15 cellular contexts compared by ENCODE assay signal in the genomic region with DNA sequence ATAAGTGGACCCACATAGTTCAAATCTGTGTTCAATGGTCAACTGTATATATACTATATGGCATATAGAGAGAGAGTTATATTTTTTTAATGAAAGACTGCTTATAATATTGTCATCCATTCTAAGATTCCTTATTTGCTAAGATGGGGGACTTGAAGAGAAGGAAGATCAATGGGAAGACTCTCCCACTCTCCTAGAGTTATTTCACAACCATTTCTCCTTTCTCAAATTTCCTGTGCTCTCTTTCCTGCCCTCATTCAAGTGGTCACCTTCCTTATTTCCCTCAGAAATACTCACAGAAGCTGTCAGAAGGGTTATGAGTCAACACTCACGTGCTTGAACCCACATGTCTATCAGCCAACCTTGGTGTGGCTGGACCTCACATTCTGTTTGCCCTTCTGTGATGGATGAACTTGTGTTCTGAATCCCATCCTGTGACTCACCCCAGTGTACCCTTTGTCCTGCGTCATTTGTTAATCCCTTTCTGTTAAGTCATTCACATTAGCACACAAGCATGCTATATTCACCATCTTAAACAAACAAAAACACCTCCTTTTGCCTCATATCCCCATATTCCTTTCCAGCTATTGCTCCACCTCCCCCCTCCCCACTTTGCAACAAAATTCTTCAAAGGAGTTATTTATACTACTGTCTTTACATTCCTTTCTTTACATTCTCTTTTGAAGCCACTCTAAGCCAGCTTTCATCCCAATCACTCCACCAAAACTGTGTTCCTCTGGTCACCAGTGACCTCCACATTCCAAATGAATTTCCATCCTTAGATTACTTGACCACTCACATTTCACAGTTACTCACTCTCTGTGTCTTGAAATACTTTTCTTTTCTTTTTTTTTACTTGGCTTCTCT.
DNase-seq lines count a peak whose midpoint lies in the region; ATAC-seq and TF ChIP-seq lines count a peak whose summit lies in the region.
"Had no signal": no experiment of that assay in that cellular context is flagged by ENCODE, and none has a peak within 500 bp of the region (broad histone marks: within the 10 kb centered on the region; RNA-seq: fewer than 3 reads in every experiment).

No MANE protein-coding gene starts in this region.

- H3K27ac ChIP-seq in gastroesophageal sphincter, result no peak overlapping the region
- no peak overlapping the region for H3K27ac ChIP-seq in CD8-positive, alpha-beta memory T cell (ENCODE audit: low read depth, low read length)

- no peak overlapping the region for H3K27ac Mint-ChIP-seq in CD8-positive, alpha-beta memory T cell
- H3K27ac Mint-ChIP-seq: stimulated activated naive CD8-positive, alpha-beta T cell treated with anti-CD3 and anti-CD28 coated beads, Interleukin-15, Interleukin-2, amounts not matched to agents 100 ng/mL and 50 ng/mL, for 24 hours had no signal

- TF ChIP-seq POLR2A in gastroesophageal sphincter (IDR thresholded peaks at IDR 0.05), result no peak

- POLR2A ChIA-PET in AG04449 (lab: Yijun Ruan, JAX), result interaction anchor here (0.6 kb wide), 1 partner anchor 306 kb away, joined by 3 read pairs; no protein-coding TSS in a partner anchor
- POLR2A ChIA-PET in CD8-positive, alpha-beta memory T cell (lab: Charles Lee), result no interaction called here

- H3K36me3 ChIP-seq in adipocyte (ENCODE audit: control insufficient read depth, insufficient read depth, low read length, severe bottlenecking), result no peaks in the 10 kb centered on the region
- no peaks in the 10 kb centered on the region for H3K36me3 ChIP-seq in gastroesophageal sphincter
- no peaks in the 10 kb centered on the region for H3K36me3 ChIP-seq in CD8-positive, alpha-beta memory T cell (ENCODE audit: insufficient read depth, low read length)
- no peaks in the 10 kb centered on the region for H3K36me3 ChIP-seq in H7 (replicated peaks; ENCODE audit: control insufficient read depth, insufficient read depth, low read length)
- H3K36me3 ChIP-seq: BE2C had no signal

- no peaks in the 10 kb centered on the region for H3K27me3 Mint-ChIP-seq in CD8-positive, alpha-beta memory T cell

- TF ChIP-seq CTCF in AG04449 (IDR thresholded peaks at IDR 0.05; ENCODE audit: insufficient read depth, low read length, missing control alignments), result no peak
- no peak for TF ChIP-seq CTCF in gastroesophageal sphincter (IDR thresholded peaks at IDR 0.05)

- H3K4me3 ChIP-seq in AG04449 (ENCODE audit: low read depth, low read length), result no peak overlapping the region
- H3K4me3 ChIP-seq in adipocyte (ENCODE audit: low read length), result no peak overlapping the region
- H3K4me3 ChIP-seq in gastroesophageal sphincter, result no peak overlapping the region
- no peak overlapping the region for H3K4me3 ChIP-seq in CD8-positive, alpha-beta memory T cell (ENCODE audit: low read length)
- H3K4me3 ChIP-seq in H7 (ENCODE audit: insufficient read depth, low read depth, low read length), result no peak overlapping the region
- H3K4me3 ChIP-seq: GM12878 had no signal

- H3K27me3 ChIP-seq in adipocyte (replicated peaks; ENCODE audit: control insufficient read depth, insufficient read depth, low read length) (no peaks in the 10 kb centered on the region), gastroesophageal sphincter (no peaks in the 10 kb centered on the region), H7 (ENCODE audit: control insufficient read depth, insufficient read depth, low read length) (no peaks in the 10 kb centered on the region)
- H3K27me3 ChIP-seq in CD8-positive, alpha-beta memory T cell (ENCODE audit: insufficient read depth, low read length, poor library complexity, severe bottlenecking), result no peaks in the 10 kb centered on the region

- peaks cover 24% of the 10 kb centered on the region for H3K4me1 ChIP-seq in adipocyte (ENCODE audit: control insufficient read depth, insufficient read depth, low read length)
- no peaks in the 10 kb centered on the region for H3K4me1 ChIP-seq in gastroesophageal sphincter
- H3K4me1 ChIP-seq in CD8-positive, alpha-beta memory T cell (ENCODE audit: insufficient read depth, low read length), result no peaks in the 10 kb centered on the region
- H3K4me1 ChIP-seq: BE2C had no signal

- no peaks in the 10 kb centered on the region for H3K36me3 Mint-ChIP-seq in CD8-positive, alpha-beta memory T cell

- peak overlapping the region; percentile 68 for H3K9ac ChIP-seq in adipocyte (ENCODE audit: low read length)

- peaks cover 0 to 2% (median 0%) of the 10 kb centered on the region in 5 donors for H3K9me3 Mint-ChIP-seq in CD8-positive, alpha-beta memory T cell
- H3K9me3 Mint-ChIP-seq: stimulated activated naive CD8-positive, alpha-beta T cell treated with anti-CD3 and anti-CD28 coated beads, Interleukin-15, Interleukin-2, amounts not matched to agents 100 ng/mL and 50 ng/mL, for 24 hours had no signal

- CTCF ChIA-PET in AG04449 (lab: Yijun Ruan, JAX), result no interaction called here
- CTCF ChIA-PET in CD8-positive, alpha-beta memory T cell (lab: Charles Lee), result no interaction called here

- H3K9me3 ChIP-seq in adipocyte (ENCODE audit: control insufficient read depth, low read length) (no peaks in the 10 kb centered on the region), gastroesophageal sphincter (no peaks in the 10 kb centered on the region)
- no peaks in the 10 kb centered on the region for H3K9me3 ChIP-seq in CD8-positive, alpha-beta memory T cell (ENCODE audit: low read length)
- H3K9me3 ChIP-seq: BE2C had no signal

- H3K4me1 Mint-ChIP-seq in CD8-positive, alpha-beta memory T cell, result no peaks in the 10 kb centered on the region

- no peak for TF ChIP-seq EP300 in gastroesophageal sphincter (IDR thresholded peaks at IDR 0.05)

- DNase-seq in AG04449 (ENCODE audit: low read depth, low spot score) (peak; percentile 100), HS-27A (ENCODE audit: low read depth) (peak; percentile 100), adipocyte (ENCODE audit: low read depth) (peak; percentile 92), NCI-H187 treated with DMSO at 0.1 percent for 48 hours (lab: John Stamatoyannopoulos, UW) (no peak), NCI-H2171 treated with DMSO at 0.1 percent for 48 hours (lab: John Stamatoyannopoulos, UW) (no peak), H7 (no peak)
- DNase-seq in CD8-positive, alpha-beta memory T cell, result no peak
- DNase-seq: activated naive CD4-positive, alpha-beta T cell treated with Interleukin-2 at 50 U/mL for 16 hours; BE2C; mesendoderm; NCI-H1105 treated with DMSO at 0.1 percent for 48 hours had no signal

- WGBS in gastroesophageal sphincter (ENCODE audit: low coverage in 1 of 2), 2 donors, result 43 to 52% methylated on average over 1 to 2 of the region's 2 CpGs

- H3K4me3 Mint-ChIP-seq in CD8-positive, alpha-beta memory T cell, result no peak overlapping the region
- H3K4me3 Mint-ChIP-seq: stimulated activated naive CD8-positive, alpha-beta T cell treated with anti-CD3 and anti-CD28 coated beads, Interleukin-15, Interleukin-2, amounts not matched to agents 100 ng/mL and 50 ng/mL, for 24 hours had no signal

- ATAC-seq in gastroesophageal sphincter, result peak; percentile 38
- ATAC-seq: activated CD4-positive, CD25-positive, alpha-beta regulatory T cell treated with anti-CD3 and anti-CD28 coated beads, Interleukin-2, amount 50 U/mL, for 24 hours; GM12878 had no signal

Comparison
In these comparisons a context has a peak if more than half of its experiments do, and no peak if none do; other contexts are left out.
1. DNase-seq: peak in AG04449 (single experiment), HS-27A (single experiment) and adipocyte (single experiment); none in CD8-positive, alpha-beta memory T cell (0 of 5), NCI-H187 treated with DMSO at 0.1 percent for 48 hours (single experiment), NCI-H2171 treated with DMSO at 0.1 percent for 48 hours (single experiment) and H7 (single experiment).